Comparison of ENCODE assay signal across 26 cellular contexts in genomic region chr21:14553422-14553821, GRCh38. TPM values are rescaled to one million over a fixed set of nuclear protein-coding genes. Genes with fewer than 3 reads are reported as not detected.
"Had no signal": no experiment of that assay in that cellular context is flagged by ENCODE, and none has a peak within 500 bp of the region (broad histone marks: within the 10 kb centered on the region; RNA-seq: fewer than 3 reads in every experiment).

No MANE protein-coding gene starts in this region.

- H3K9me3 Mint-ChIP-seq: activated CD4-positive, alpha-beta memory T cell treated with anti-CD3 and anti-CD28 coated beads for 36 hours; central memory CD8-positive, alpha-beta T cell; dendritic cell treated with granulocyte-macrophage colony-stimulating factor and Interleukin-4, amounts not matched to agents 40 ng/mL and 50 ng/mL, for 4 days; endodermal cell had no signal

- H3K9me3 ChIP-seq: ascending aorta had no signal

- DNase-seq: activated CD4-positive, alpha-beta memory T cell treated with anti-CD3 and anti-CD28 coated beads for 36 hours; activated CD4-positive, alpha-beta T cell treated with anti-CD3 and anti-CD28 coated beads for 36 hours; activated CD4-positive, alpha-beta T cell treated with anti-CD3 and anti-CD28 coated beads, Interleukin-2, amount 10 ng/mL, durations not matched to agents 24 days and 14 days; activated CD4-positive, CD25-positive, alpha-beta regulatory T cell; activated CD4-positive, CD25-positive, alpha-beta regulatory T cell treated with anti-CD3 and anti-CD28 coated beads, Interleukin-2, amount 50 U/mL, for 72 hours; activated CD8-positive, alpha-beta memory T cell treated with anti-CD3 and anti-CD28 coated beads, Interleukin-2, amount 10 ng/mL, durations not matched to agents 7 days and 5 days; activated CD8-positive, alpha-beta memory T cell treated with anti-CD3 and anti-CD28 coated beads, Interleukin-2, amount 50 U/mL, for 4 hours; activated CD8-positive, alpha-beta T cell treated with anti-CD3 and anti-CD28 coated beads, Interleukin-2, amount 10 ng/mL, durations not matched to agents 7 days and 5 days; activated effector memory CD4-positive, alpha-beta T cell treated with anti-CD3 and anti-CD28 coated beads, Interleukin-2, amount 50 U/mL, for 16 hours; activated naive CD4-positive, alpha-beta T cell treated with anti-CD3 and anti-CD28 coated beads, Interleukin-2, amount 50 U/mL, for 16 hours; activated T-cell treated with anti-CD3 and anti-CD28 coated beads, Interleukin-2, amount 50 U/mL, for 1 hour; activated T-cell treated with anti-CD3 and anti-CD28 coated beads, Interleukin-2, amount 50 U/mL, for 48 hours; brain microvascular endothelial cell; dorsolateral prefrontal cortex; effector memory CD4-positive, alpha-beta T cell; endodermal cell; foreskin fibroblast; head of caudate nucleus had no signal

- ATAC-seq: activated CD4-positive, alpha-beta T cell treated with anti-CD3 and anti-CD28 coated beads for 36 hours; activated CD8-positive, alpha-beta memory T cell treated with anti-CD3 and anti-CD28 coated beads, Interleukin-2, amount 10 ng/mL, durations not matched to agents 7 days and 5 days; activated CD8-positive, alpha-beta T cell treated with anti-CD3 and anti-CD28 coated beads, Interleukin-2, amount 10 ng/mL, durations not matched to agents 7 days and 5 days; esophagus mucosa had no signal

- H3K4me3 Mint-ChIP-seq: activated CD4-positive, alpha-beta memory T cell treated with anti-CD3 and anti-CD28 coated beads for 36 hours; activated CD4-positive, alpha-beta T cell treated with anti-CD3 and anti-CD28 coated beads for 36 hours; activated CD4-positive, alpha-beta T cell treated with anti-CD3 and anti-CD28 coated beads, Interleukin-2, amount 10 ng/mL, durations not matched to agents 24 days and 14 days; activated CD8-positive, alpha-beta memory T cell treated with anti-CD3 and anti-CD28 coated beads, Interleukin-2, amount 10 ng/mL, durations not matched to agents 7 days and 5 days; activated CD8-positive, alpha-beta T cell treated with anti-CD3 and anti-CD28 coated beads, Interleukin-2, amount 10 ng/mL, durations not matched to agents 7 days and 5 days; activated naive CD8-positive, alpha-beta T cell; activated T-helper 1 cell treated with anti-CD3 and anti-CD28 coated beads, Interleukin-12 subunit alpha, Interleukin-12 subunit beta, Interleukin-2, Interleukin-4 antibody, amounts not matched to agents 30 ng/mL and 10 ng/mL and 1 ng/mL, durations not matched to agents 14 hours and 24 hours and 36 hours; central memory CD8-positive, alpha-beta T cell; dendritic cell treated with granulocyte-macrophage colony-stimulating factor and Interleukin-4, amounts not matched to agents 40 ng/mL and 50 ng/mL, for 4 days; endodermal cell had no signal

- H3K27ac Mint-ChIP-seq: activated CD4-positive, alpha-beta memory T cell treated with anti-CD3 and anti-CD28 coated beads for 36 hours; activated CD4-positive, alpha-beta T cell treated with anti-CD3 and anti-CD28 coated beads for 36 hours; activated CD4-positive, alpha-beta T cell treated with anti-CD3 and anti-CD28 coated beads, Interleukin-2, amount 10 ng/mL, durations not matched to agents 24 days and 14 days; activated CD8-positive, alpha-beta memory T cell treated with anti-CD3 and anti-CD28 coated beads, Interleukin-2, amount 10 ng/mL, durations not matched to agents 7 days and 5 days; activated CD8-positive, alpha-beta T cell treated with anti-CD3 and anti-CD28 coated beads, Interleukin-2, amount 10 ng/mL, durations not matched to agents 7 days and 5 days; activated naive CD8-positive, alpha-beta T cell; activated T-helper 1 cell treated with anti-CD3 and anti-CD28 coated beads, Interleukin-12 subunit alpha, Interleukin-12 subunit beta, Interleukin-2, Interleukin-4 antibody, amounts not matched to agents 30 ng/mL and 10 ng/mL and 1 ng/mL, durations not matched to agents 14 hours and 24 hours and 36 hours; activated T-helper 2 cell treated with anti-CD3 and anti-CD28 coated beads, Interferon-gamma antibody, Interleukin-2, Interleukin-4, amounts not matched to agents 10 μg/mL and 5 μg/mL and 100 μg/mL, durations not matched to agents 14 hours and 24 hours and 36 hours; dendritic cell treated with granulocyte-macrophage colony-stimulating factor and Interleukin-4, amounts not matched to agents 40 ng/mL and 50 ng/mL, for 4 days; endodermal cell had no signal

- H3K4me1 Mint-ChIP-seq: endodermal cell had no signal

- H3K27me3 Mint-ChIP-seq: activated CD4-positive, alpha-beta memory T cell treated with anti-CD3 and anti-CD28 coated beads for 36 hours; activated CD4-positive, alpha-beta T cell treated with anti-CD3 and anti-CD28 coated beads for 36 hours; activated CD4-positive, alpha-beta T cell treated with anti-CD3 and anti-CD28 coated beads, Interleukin-2, amount 10 ng/mL, durations not matched to agents 24 days and 14 days; activated CD8-positive, alpha-beta memory T cell treated with anti-CD3 and anti-CD28 coated beads, Interleukin-2, amount 10 ng/mL, durations not matched to agents 7 days and 5 days; activated naive CD8-positive, alpha-beta T cell; central memory CD8-positive, alpha-beta T cell; dendritic cell treated with granulocyte-macrophage colony-stimulating factor and Interleukin-4, amounts not matched to agents 40 ng/mL and 50 ng/mL, for 4 days had no signal

RNA-seq across cellular contexts. Expression of gene SAMSN1, which starts 7.3 kb away (rescaled TPM):
- total RNA-seq: epithelial cell of proximal tubule had no signal
